In genomic region chr22:40525250-40525884, GRCh38 we compare ENCODE assay signal across 8 cellular contexts.
DNase-seq lines count a peak whose midpoint lies in the region; ATAC-seq, FAIRE-seq and TF ChIP-seq lines count a peak whose summit lies in the region.

No MANE protein-coding gene starts in this region.

- no peak for TF ChIP-seq POLR2A in heart left ventricle (IDR thresholded peaks at IDR 0.05)

- no peaks in the 10 kb centered on the region for H3K9me3 ChIP-seq in RWPE2 (ENCODE audit: severe bottlenecking)
- H3K9me3 ChIP-seq in heart left ventricle: peaks cover 0 to 3% (median 0%) of the 10 kb centered on the region in 12 donors

- intact Hi-C loops in heart left ventricle (cut with DNase I): loop anchor here in 8 of 10 donors (2.0 to 10.0 kb wide), 4 partner anchors 88 to 122 kb away; no protein-coding TSS in a partner anchor

- peak; percentile 60 for FAIRE-seq in GM18507 (lab: Jason Lieb, UNC)

- peaks cover 21% of the 10 kb centered on the region for H3K4me1 ChIP-seq in RWPE2 (ENCODE audit: insufficient read depth, poor library complexity, severe bottlenecking)
- H3K4me1 ChIP-seq in heart left ventricle: peaks cover 0 to 19% (median 0%) of the 10 kb centered on the region in 12 donors

- ATAC-seq in RWPE2 (ENCODE audit: low read depth) (peak; percentile 63), heart left ventricle (peak in 1 of 4 donors; percentile 58), HG02759 (IDR thresholded peaks at IDR 0.05; ENCODE audit: unreplicated experiment) (no peak)

- TF ChIP-seq CTCF in RWPE2 (IDR thresholded peaks at IDR 0.05; ENCODE audit: poor library complexity, severe bottlenecking): peak; percentile 81
- TF ChIP-seq CTCF in heart left ventricle (IDR thresholded peaks at IDR 0.05): peak; percentile 55 to 78 (median 72)

- 49 to 59% (median 54%) methylated on average over 6 of the region's 6 CpGs for WGBS in heart left ventricle, 4 donors

- H3K4me3 ChIP-seq in RWPE2 (ENCODE audit: severe bottlenecking) (no peak overlapping the region), heart left ventricle (no peak overlapping the region)

- no peaks in the 10 kb centered on the region for H3K27me3 ChIP-seq in RWPE2 (ENCODE audit: insufficient read depth, poor library complexity, severe bottlenecking)
- no peaks in the 10 kb centered on the region for H3K27me3 ChIP-seq in heart left ventricle

- H3K36me3 ChIP-seq in RWPE2 (ENCODE audit: low read depth) (peaks cover 3% of the 10 kb centered on the region; the same call in 1 of the 2 replicates), heart left ventricle (no peaks in the 10 kb centered on the region)

- H3K27ac ChIP-seq in RWPE2 (ENCODE audit: poor library complexity, severe bottlenecking) (peak overlapping the region; percentile 44), heart left ventricle (peak overlapping the region in 1 of 12 donors; percentile 30)

- DNase-seq in GM18507 (ENCODE audit: extremely low spot score, insufficient read length, low read depth): no peak
- DNase-seq in RWPE2 (ENCODE audit: low spot score): no peak
- peak; percentile 20 to 74 (median 45) for DNase-seq in activated naive CD4-positive, alpha-beta T cell (lab: John Stamatoyannopoulos, UW)
- peak in 4 of 5 donors; percentile 41 to 70 (median 46) for DNase-seq in heart left ventricle
- peak; percentile 47 to 63 for DNase-seq in stimulated activated CD4-positive, alpha-beta T cell treated with anti-CD3 and anti-CD28 coated beads, Interleukin-1b, Interleukin-23, amount 100 ng/mL, for 1 hour (ENCODE audit: low read depth in 2 of 2)
- DNase-seq in NCI-H1694 (lab: John Stamatoyannopoulos, UW): no peak
- no peak for DNase-seq in NCI-H2107 (lab: John Stamatoyannopoulos, UW)

Comparison
In these comparisons a context has a peak if more than half of its experiments do, and no peak if none do; other contexts are left out.
1. DNase-seq: peak in activated naive CD4-positive, alpha-beta T cell (4 of 4), heart left ventricle (4 of 5) and stimulated activated CD4-positive, alpha-beta T cell treated with anti-CD3 and anti-CD28 coated beads, Interleukin-1b, Interleukin-23, amount 100 ng/mL, for 1 hour (2 of 2); none in GM18507 (single experiment), RWPE2 (single experiment), NCI-H1694 (single experiment) and NCI-H2107 (single experiment).